ENCODE assay signal across 11 cellular contexts in genomic region chr4:158811216-158811540, GRCh38. TPM values are rescaled to one million over a fixed set of nuclear protein-coding genes. Genes with fewer than 3 reads are reported as not detected.
DNase-seq lines count a peak whose midpoint lies in the region; ATAC-seq and TF ChIP-seq lines count a peak whose summit lies in the region.
"Had no signal": no experiment of that assay in that cellular context is flagged by ENCODE, and none has a peak within 500 bp of the region (broad histone marks: within the 10 kb centered on the region; RNA-seq: fewer than 3 reads in every experiment).

No MANE protein-coding gene starts in this region.

- H3K36me3 Mint-ChIP-seq in activated T-helper 2 cell treated with anti-CD3 and anti-CD28 coated beads, Interferon-gamma antibody, Interleukin-2, Interleukin-4, amounts not matched to agents 10 μg/mL and 5 μg/mL and 100 μg/mL, durations not matched to agents 14 hours and 24 hours and 36 hours (ENCODE audit: low read depth): no peaks in the 10 kb centered on the region

- H3K36me3 ChIP-seq in HEK293 (ENCODE audit: control insufficient read depth in 2 of 2, insufficient read depth in 1 of 2, low read length in 2 of 2) (no peaks in the 10 kb centered on the region), Panc1 (ENCODE audit: control insufficient read depth, insufficient read depth, low read length) (no peaks in the 10 kb centered on the region), heart left ventricle (no peaks in the 10 kb centered on the region), skeletal muscle satellite cell (ENCODE audit: insufficient read depth, low read length) (no peaks in the 10 kb centered on the region)

- DNase-seq in Panc1 (ENCODE audit: low read depth, low spot score) (no peak), heart left ventricle (no peak), head of caudate nucleus (no peak), DMS79 (lab: John Stamatoyannopoulos, UW) (no peak), DMS53 (lab: John Stamatoyannopoulos, UW) (no peak)
- DNase-seq in activated T-helper 2 cell treated with anti-CD3 and anti-CD28 coated beads, Interferon-gamma antibody, Interleukin-2, Interleukin-4, amounts not matched to agents 10 μg/mL and 5 μg/mL and 100 μg/mL, durations not matched to agents 14 hours and 24 hours and 36 hours (ENCODE audit: low spot score): no peak
- DNase-seq: DND-41; NCI-H748 treated with DMSO at 0.1 percent for 48 hours; stimulated activated CD4-positive, alpha-beta T cell treated with anti-CD3 and anti-CD28 coated beads, Interleukin-4, amount 100 ng/mL, for 1 hour had no signal

- H3K9ac ChIP-seq in skeletal muscle satellite cell (ENCODE audit: low read depth, low read length): peak overlapping the region; percentile 75

- H3K4me1 Mint-ChIP-seq in activated T-helper 2 cell treated with anti-CD3 and anti-CD28 coated beads, Interferon-gamma antibody, Interleukin-2, Interleukin-4, amounts not matched to agents 10 μg/mL and 5 μg/mL and 100 μg/mL, durations not matched to agents 14 hours and 24 hours and 36 hours (ENCODE audit: low read depth): peaks cover 37% of the 10 kb centered on the region

- H3K4me3 ChIP-seq in HEK293 (ENCODE audit: low read depth, low read length) (no peak overlapping the region), Panc1 (ENCODE audit: low read depth in 2 of 2, low read length in 2 of 2) (no peak overlapping the region), heart left ventricle (peak overlapping the region in 1 of 12 donors; percentile 1), skeletal muscle satellite cell (ENCODE audit: low read length) (peak overlapping the region; percentile 8)

- in situ Hi-C loops in Panc1 (cut with HindIII; ENCODE audit: low pct_unique_long_range_greater_than_20kb, low sequenced_read_pairs): no loop called here

- no peaks in the 10 kb centered on the region for H3K27me3 ChIP-seq in Panc1 (ENCODE audit: control insufficient read depth, insufficient read depth, low read length)
- no peaks in the 10 kb centered on the region for H3K27me3 ChIP-seq in heart left ventricle
- no peaks in the 10 kb centered on the region for H3K27me3 ChIP-seq in skeletal muscle satellite cell (ENCODE audit: control insufficient read depth, insufficient read depth, low read length)

- H3K4me2 ChIP-seq in skeletal muscle satellite cell (ENCODE audit: low read length): peak overlapping the region; percentile 48

- H3K4me1 ChIP-seq in HEK293 (ENCODE audit: control insufficient read depth, insufficient read depth, low read length): peaks cover 22% of the 10 kb centered on the region
- peaks cover 29% of the 10 kb centered on the region for H3K4me1 ChIP-seq in Panc1 (ENCODE audit: control insufficient read depth, insufficient read depth, low read length)
- peaks cover 12 to 86% (median 67%) of the 10 kb centered on the region in 12 donors for H3K4me1 ChIP-seq in heart left ventricle
- H3K4me1 ChIP-seq in skeletal muscle satellite cell (ENCODE audit: control insufficient read depth, insufficient read depth, low read length): peaks cover 41% of the 10 kb centered on the region

- CTCF ChIA-PET in HEK293 (lab: Yijun Ruan, JAX): interaction anchor here (0.5 to 1.1 kb wide), 3 partner anchors 40 to 292 kb away, joined by 3 to 5 read pairs (median 5); no protein-coding TSS in a partner anchor
- CTCF ChIA-PET in Panc1 (lab: Charles Lee): no interaction called here

- POLR2A ChIA-PET in HEK293 (lab: Yijun Ruan, JAX): interaction anchor here (0.6 to 1.9 kb wide), 2 partner anchors 39 to 42 kb away, joined by 3 to 5 read pairs; no protein-coding TSS in a partner anchor
- POLR2A ChIA-PET in Panc1 (lab: Charles Lee): interaction anchor here (0.5 kb wide), 1 partner anchor 29 kb away, joined by 3 read pairs; no protein-coding TSS in a partner anchor

- TF ChIP-seq CTCF in HEK293 (tag by site-specific recombination; IDR thresholded peaks at IDR 0.05) (no peak), Panc1 (IDR thresholded peaks at IDR 0.05) (no peak), heart left ventricle (IDR thresholded peaks at IDR 0.05) (no peak)

- no peaks in the 10 kb centered on the region for H3K27me3 Mint-ChIP-seq in activated T-helper 2 cell treated with anti-CD3 and anti-CD28 coated beads, Interferon-gamma antibody, Interleukin-2, Interleukin-4, amounts not matched to agents 10 μg/mL and 5 μg/mL and 100 μg/mL, durations not matched to agents 14 hours and 24 hours and 36 hours (ENCODE audit: low read depth)

- H3K9me3 Mint-ChIP-seq in activated T-helper 2 cell treated with anti-CD3 and anti-CD28 coated beads, Interferon-gamma antibody, Interleukin-2, Interleukin-4, amounts not matched to agents 10 μg/mL and 5 μg/mL and 100 μg/mL, durations not matched to agents 14 hours and 24 hours and 36 hours: no peaks in the 10 kb centered on the region

- H3K27ac ChIP-seq in HEK293 (ENCODE audit: extremely low read depth, low read depth, low read length) (peak overlapping the region; percentile 88), Panc1 (ENCODE audit: low read length) (peak overlapping the region; percentile 72), heart left ventricle (peak overlapping the region; percentile 60 to 91 (median 82))

- ATAC-seq in Panc1 (no peak), heart left ventricle (no peak)

- no peak overlapping the region for H3K4me3 Mint-ChIP-seq in activated T-helper 2 cell treated with anti-CD3 and anti-CD28 coated beads, Interferon-gamma antibody, Interleukin-2, Interleukin-4, amounts not matched to agents 10 μg/mL and 5 μg/mL and 100 μg/mL, durations not matched to agents 14 hours and 24 hours and 36 hours (ENCODE audit: low read depth)

- H3K9me3 ChIP-seq in HEK293 (ENCODE audit: control insufficient read depth, insufficient read depth, low read depth, low read length) (no peaks in the 10 kb centered on the region), Panc1 (ENCODE audit: control insufficient read depth, insufficient read depth, low read depth, low read length) (no peaks in the 10 kb centered on the region), heart left ventricle (no peaks in the 10 kb centered on the region), skeletal muscle satellite cell (replicated peaks; ENCODE audit: low read length) (no peaks in the 10 kb centered on the region)

- no TSS peak for BruUV-seq in Panc1 (replicated peaks; lab: Mats Ljungman, UMichigan)

- no peak overlapping the region for H3K27ac Mint-ChIP-seq in activated T-helper 2 cell treated with anti-CD3 and anti-CD28 coated beads, Interferon-gamma antibody, Interleukin-2, Interleukin-4, amounts not matched to agents 10 μg/mL and 5 μg/mL and 100 μg/mL, durations not matched to agents 14 hours and 24 hours and 36 hours

- intact Hi-C loops in Panc1 (cut with micrococcal nuclease; ENCODE audit: unreplicated experiment) (no loop called here), heart left ventricle (cut with DNase I) (loop anchor here in 5 of 10 donors (5.0 kb wide), 2 partner anchors 39 to 44 kb away; partner anchors contain the start of gene FNIP2 (in 2 of the 5)), head of caudate nucleus (cut with DNase I) (no loop called here)
- intact Hi-C loops in activated T-helper 2 cell treated with anti-CD3 and anti-CD28 coated beads, Interferon-gamma antibody, Interleukin-2, Interleukin-4, amounts not matched to agents 10 μg/mL and 5 μg/mL and 100 μg/mL, durations not matched to agents 14 hours and 24 hours and 36 hours (cut with micrococcal nuclease): loop anchor here (2.0 kb wide), 2 partner anchors 16 to 42 kb away; partner anchors contain the start of gene FNIP2

- no peak for TF ChIP-seq POLR2A in heart left ventricle (IDR thresholded peaks at IDR 0.05)

TF ChIP-seq in HEK293, 187 proteins besides CTCF, POLR2A, EP300 and RAD21 (continues in another document):
- TF ChIP-seq ZNF121 (tag by site-specific recombination; IDR thresholded peaks at IDR 0.05) (no peak), ZNF792 (tag by site-specific recombination; IDR thresholded peaks at IDR 0.05) (no peak), ZNF843 (tag by site-specific recombination; IDR thresholded peaks at IDR 0.05) (0 out of 2 replicates have a peak, but pooled peaks have one; percentile 59), GLIS1 (tag by site-specific recombination; IDR thresholded peaks at IDR 0.05) (no peak), ZNF302 (tag by site-specific recombination; IDR thresholded peaks at IDR 0.05; ENCODE audit: low read depth) (no peak), KLF10 (tag by site-specific recombination; IDR thresholded peaks at IDR 0.05) (no peak; the same call in 1 of the 2 replicates), ZNF529 (tag by site-specific recombination; IDR thresholded peaks at IDR 0.05; ENCODE audit: insufficient replicate concordance) (no peak), ZNF510 (tag by site-specific recombination; IDR thresholded peaks at IDR 0.05; ENCODE audit: insufficient replicate concordance) (no peak), ZXDB (tag by site-specific recombination; IDR thresholded peaks at IDR 0.05) (0 out of 2 replicates have a peak, but pooled peaks have one; percentile 6), SP7 (tag by site-specific recombination; IDR thresholded peaks at IDR 0.05) (no peak; the same call in 1 of the 2 replicates), ZNF26 (tag by site-specific recombination; IDR thresholded peaks at IDR 0.05) (no peak), ZNF580 (tag by site-specific recombination; IDR thresholded peaks at IDR 0.05) (no peak), MZF1 (tag by site-specific recombination; IDR thresholded peaks at IDR 0.05; ENCODE audit: borderline replicate concordance) (0 out of 2 replicates have a peak, but pooled peaks have one; percentile 9)

RNA-seq across cellular contexts. Expression of gene FNIP2, which starts 42.4 kb away (rescaled TPM):
- total RNA-seq in Panc1 (2021; ENCODE audit: unreplicated experiment) (17.7 TPM), heart left ventricle (10 to 100 TPM; 32.4 to 87.4 (median 44.7) TPM)
- 6.1 TPM for polyA plus RNA-seq in Panc1 (2012; ENCODE audit: insufficient read length)
- polyA plus RNA-seq in heart left ventricle: 10 to 100 TPM; 14.5 to 36.8 TPM
- 18.8 and 22.8 TPM in 2 replicates for total RNA-seq in skeletal muscle satellite cell (2012; rRNA removed)
- 10.5 and 11.9 TPM in 2 replicates for total RNA-seq in activated T-helper 2 cell treated with anti-CD3 and anti-CD28 coated beads, Interferon-gamma antibody, Interleukin-2, Interleukin-4, amounts not matched to agents 10 μg/mL and 5 μg/mL and 100 μg/mL, durations not matched to agents 14 hours and 24 hours and 36 hours
